Comparison of ENCODE assay signal across 8 cellular contexts in genomic region chr6:125749864-125750691, GRCh38. TPM values are rescaled to one million over a fixed set of nuclear protein-coding genes. Genes with fewer than 3 reads are reported as not detected.
A peak's percentile ranks its signal among the peaks of the same experiment; 100 is the strongest.
DNase-seq lines count a peak whose midpoint lies in the region; ATAC-seq and TF ChIP-seq lines count a peak whose summit lies in the region.

No MANE protein-coding gene starts in this region.

- peaks cover 0 to 26% (median 21%) of the 10 kb centered on the region in 7 donors for H3K9me3 Mint-ChIP-seq in CD14-positive monocyte
- H3K9me3 Mint-ChIP-seq in activated naive CD8-positive, alpha-beta T cell treated with anti-CD3 and anti-CD28 coated beads for 36 hours: no peaks in the 10 kb centered on the region

- ATAC-seq in HG03565 (IDR thresholded peaks at IDR 0.05; ENCODE audit: unreplicated experiment) (no peak), GM19397 (IDR thresholded peaks at IDR 0.05; ENCODE audit: unreplicated experiment) (no peak)

- H3K4me1 ChIP-seq in KMS-11 (ENCODE audit: low read depth, poor library complexity, severe bottlenecking) (peaks cover 16% of the 10 kb centered on the region), iPS-18a (ENCODE audit: control insufficient read depth, low read depth, low read length) (peaks cover 65% of the 10 kb centered on the region), spleen (peaks cover 6 to 62% (median 43%) of the 10 kb centered on the region in 6 donors)

- peak overlapping the region; percentile 75; the same call in 1 of the 2 replicates for H2AFZ ChIP-seq in KMS-11 (ENCODE audit: low read depth)

- H3K36me3 ChIP-seq in KMS-11 (ENCODE audit: insufficient read depth) (no peaks in the 10 kb centered on the region), iPS-18a (ENCODE audit: control insufficient read depth, low read depth, low read length) (no peaks in the 10 kb centered on the region), spleen (no peaks in the 10 kb centered on the region)

- no peak for TF ChIP-seq CTCF in CD14-positive monocyte (IDR thresholded peaks at IDR 0.05)
- no peak for TF ChIP-seq CTCF in KMS-11 (conservative IDR thresholded peaks at IDR 0.05; ENCODE audit: low read depth, low read length)
- TF ChIP-seq CTCF in spleen (IDR thresholded peaks at IDR 0.05 in 8 of 11, conservative IDR thresholded peaks at IDR 0.05 in 3 of 11): no peak

- H3K4me3 ChIP-seq in KMS-11 (IDR thresholded peaks at IDR 0.05; ENCODE audit: insufficient read depth, low read depth, low read length) (no peak overlapping the region), iPS-18a (ENCODE audit: low read length) (peak overlapping the region; percentile 91), spleen (peak overlapping the region; percentile 54 to 89 (median 78))

- peak overlapping the region; percentile 87 to 95 for H3K4me3 Mint-ChIP-seq in CD14-positive monocyte
- H3K4me3 Mint-ChIP-seq in activated naive CD8-positive, alpha-beta T cell treated with anti-CD3 and anti-CD28 coated beads for 36 hours: peak overlapping the region; percentile 80

- DNase-seq in CD14-positive monocyte (ENCODE audit: low spot score): no peak
- DNase-seq in activated naive CD8-positive, alpha-beta T cell treated with anti-CD3 and anti-CD28 coated beads for 36 hours: no peak
- no peak for DNase-seq in spleen
- DNase-seq in GOT3 (lab: John Stamatoyannopoulos, UW): no peak

- TF ChIP-seq POLR2A in spleen (IDR thresholded peaks at IDR 0.05): no peak

- WGBS in spleen, 5 donors: 2 to 3% (median 3%) methylated on average over 35 of the region's 35 CpGs

- peak overlapping the region; percentile 15; the same call in 1 of the 2 replicates for H3K9ac ChIP-seq in KMS-11
- peak overlapping the region; percentile 57 for H3K9ac ChIP-seq in iPS-18a (ENCODE audit: low read length)

- H3K27me3 ChIP-seq in KMS-11 (ENCODE audit: insufficient read depth, low read depth) (no peaks in the 10 kb centered on the region), iPS-18a (ENCODE audit: control insufficient read depth, insufficient read depth, low read length) (peaks cover 64% of the 10 kb centered on the region), spleen (replicated peaks in 1 of 7) (peaks cover 0 to 89% (median 55%) of the 10 kb centered on the region in 7 donors)

- H3K27ac ChIP-seq in KMS-11: no peak overlapping the region
- H3K27ac ChIP-seq in iPS-18a (ENCODE audit: low read length): no peak overlapping the region
- H3K27ac ChIP-seq in spleen: peak overlapping the region in 6 of 8 donors; percentile 52 to 79 (median 72)

- H3K27ac Mint-ChIP-seq in CD14-positive monocyte: peak overlapping the region in 4 of 7 donors; percentile 12 to 75 (median 56)
- H3K27ac Mint-ChIP-seq in activated naive CD8-positive, alpha-beta T cell treated with anti-CD3 and anti-CD28 coated beads for 36 hours: no peak overlapping the region

- intact Hi-C loops in CD14-positive monocyte (cut with micrococcal nuclease): loop anchor here in 1 of 2 donors (5.0 kb wide), 1 partner anchor 438 kb away; no protein-coding TSS in a partner anchor
- intact Hi-C loops in spleen (cut with DNase I; ENCODE audit: low total_unique reads): no loop called here

- no peaks in the 10 kb centered on the region for H4K20me1 ChIP-seq in KMS-11 (ENCODE audit: insufficient read depth)

- H3K27me3 Mint-ChIP-seq in CD14-positive monocyte (ENCODE audit: low read depth in 3 of 3): peaks cover 83 to 93% (median 84%) of the 10 kb centered on the region in 3 donors
- H3K27me3 Mint-ChIP-seq in activated naive CD8-positive, alpha-beta T cell treated with anti-CD3 and anti-CD28 coated beads for 36 hours: peaks cover 66% of the 10 kb centered on the region

- H3K4me2 ChIP-seq in KMS-11: peak overlapping the region; percentile 68

- H3K36me3 Mint-ChIP-seq in CD14-positive monocyte: peaks cover 10 to 18% of the 10 kb centered on the region in 2 donors
- no peaks in the 10 kb centered on the region for H3K36me3 Mint-ChIP-seq in activated naive CD8-positive, alpha-beta T cell treated with anti-CD3 and anti-CD28 coated beads for 36 hours

- H3K4me1 Mint-ChIP-seq in CD14-positive monocyte: peaks cover 40% of the 10 kb centered on the region
- peaks cover 37% of the 10 kb centered on the region for H3K4me1 Mint-ChIP-seq in activated naive CD8-positive, alpha-beta T cell treated with anti-CD3 and anti-CD28 coated beads for 36 hours

- no peaks in the 10 kb centered on the region for H3K79me2 ChIP-seq in KMS-11 (ENCODE audit: insufficient read depth, low read depth)

- H3K9me3 ChIP-seq in iPS-18a (ENCODE audit: control insufficient read depth, low read depth, low read length) (no peaks in the 10 kb centered on the region), spleen (no peaks in the 10 kb centered on the region)

RNA-seq across cellular contexts. Expression of gene HEY2, which starts 0.6 kb away (rescaled TPM):
- polyA plus RNA-seq in CD14-positive monocyte: not detected
- total RNA-seq in activated naive CD8-positive, alpha-beta T cell treated with anti-CD3 and anti-CD28 coated beads for 36 hours: not detected
- 1 to 10 TPM in 6 of 7 donors, under 1 TPM in 1; 0.72 to 3.7 (median 2.5) TPM for total RNA-seq in spleen
- 1 to 10 TPM in 2 of 3 donors, under 1 TPM in 1; 0.59 to 1.4 (median 1.3) TPM for polyA plus RNA-seq in spleen

RNA-seq across cellular contexts. Expression of gene NCOA7, which starts 40.7 kb away (rescaled TPM):
- polyA plus RNA-seq in CD14-positive monocyte: 10 to 100 TPM in 1 of 2 donors, 1 to 10 TPM in 1; 8.3 to 21.9 TPM
- 10 to 100 TPM; 73.7 to 76.4 TPM for total RNA-seq in activated naive CD8-positive, alpha-beta T cell treated with anti-CD3 and anti-CD28 coated beads for 36 hours
- total RNA-seq in spleen: 10 to 100 TPM; 27.9 to 84.3 (median 50.7) TPM
- polyA plus RNA-seq in spleen: 10 to 100 TPM; 11.8 to 18.2 (median 12.9) TPM

Comparison
In these comparisons a context has a peak if more than half of its experiments do, and no peak if none do; other contexts are left out.
1. H3K27ac ChIP-seq: peak in spleen (6 of 8); none in KMS-11 (single experiment) and iPS-18a (single experiment).